ENCODE assay signal across 34 cellular contexts in the genomic region with DNA sequence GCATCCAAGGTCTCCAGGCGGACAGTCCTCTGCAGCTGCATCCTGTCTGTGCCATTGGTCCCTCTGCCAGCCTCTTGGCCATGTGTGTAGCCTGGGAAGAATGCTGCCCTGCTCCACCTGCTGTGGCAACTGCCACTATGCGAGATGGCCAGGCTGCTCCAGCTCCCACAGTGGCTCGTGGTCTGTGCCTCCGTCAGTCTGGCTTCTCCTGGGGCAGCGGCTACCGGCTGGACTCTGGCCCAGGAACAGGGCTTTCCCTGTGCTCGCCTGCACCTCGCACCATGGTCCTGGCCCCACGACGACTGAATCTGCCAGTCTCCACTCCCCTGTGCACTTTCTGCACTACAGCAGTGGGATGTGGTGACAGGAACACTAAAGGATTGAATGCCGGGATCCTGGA. TPM values are rescaled to one million over a fixed set of nuclear protein-coding genes. Genes with fewer than 3 reads are reported as not detected.
"Had no signal": no experiment of that assay in that cellular context is flagged by ENCODE, and none has a peak within 500 bp of the region (broad histone marks: within the 10 kb centered on the region; RNA-seq: fewer than 3 reads in every experiment).

No MANE protein-coding gene starts in this region.

- ATAC-seq: activated CD8-positive, alpha-beta T cell treated with anti-CD3 and anti-CD28 coated beads for 36 hours; PC-3 had no signal

- H3K27ac ChIP-seq: ascending aorta, breast epithelium, SJSA1 had no signal

- H3K36me3 ChIP-seq: ascending aorta, breast epithelium, MG63, Peyer's patch, SJSA1 had no signal

- FAIRE-seq: TTC549 had no signal

- H3K4me2 ChIP-seq: SK-N-SH had no signal

- H3K4me3 ChIP-seq: ascending aorta, breast epithelium, MG63, Peyer's patch, SJSA1 had no signal

- H3K9ac ChIP-seq: SK-N-SH had no signal

- H3K9me3 ChIP-seq: ascending aorta, breast epithelium, MG63, Peyer's patch, SJSA1, SK-N-SH had no signal

- H3K27me3 ChIP-seq: ascending aorta, breast epithelium, Peyer's patch had no signal

- H3K4me1 ChIP-seq: ascending aorta, breast epithelium, SJSA1 had no signal

- DNase-seq: activated CD4-positive, alpha-beta T cell treated with anti-CD3 and anti-CD28 coated beads, Interleukin-2, amount 10 ng/mL, durations not matched to agents 24 days and 14 days; activated CD4-positive, alpha-beta T cell treated with anti-CD3 and anti-CD28 coated beads, Interleukin-2, amount 50 U/mL, for 4 hours; activated CD8-positive, alpha-beta T cell treated with anti-CD3 and anti-CD28 coated beads for 36 hours; activated gamma-delta T cell; activated naive CD4-positive, alpha-beta T cell treated with Interleukin-2 at 50 U/mL for 16 hours; activated naive CD8-positive, alpha-beta T cell treated with anti-CD3 and anti-CD28 coated beads, Interleukin-2, amount 10 ng/mL, durations not matched to agents 7 days and 5 days; activated T-cell treated with anti-CD3 and anti-CD28 coated beads, Interleukin-2, amount 50 U/mL, for 1 hour; amygdala; Kasumi-1; MG63; NCI-H1048; NCI-H1105 treated with DMSO at 0.1 percent for 48 hours; NCI-H1436; NCI-H1694; NCI-H1930; NCI-H2081 treated with DMSO at 0.1 percent for 48 hours; NCI-H226; NCI-H446 treated with DMSO at 0.1 percent for 48 hours; NCI-H524; NCI-H69; NCI-H82; NK-92 treated with Interleukin-12 subunit alpha and Interleukin-12 subunit beta, amount 100 ng/mL, for 24 hours; PC-3; Peyer's patch; RPMI8226; SHP77 treated with DMSO at 0.1 percent for 48 hours; SK-N-SH had no signal

RNA-seq across cellular contexts. Expression of gene FFAR2, which starts 26.7 kb away (rescaled TPM):
- total RNA-seq: activated CD4-positive, alpha-beta T cell treated with anti-CD3 and anti-CD28 coated beads, Interleukin-2, amount 10 ng/mL, durations not matched to agents 24 days and 14 days; activated CD8-positive, alpha-beta memory T cell treated with anti-CD3 and anti-CD28 coated beads for 36 hours; activated CD8-positive, alpha-beta T cell treated with anti-CD3 and anti-CD28 coated beads for 36 hours; activated naive CD8-positive, alpha-beta T cell treated with anti-CD3 and anti-CD28 coated beads, Interleukin-2, amount 10 ng/mL, durations not matched to agents 7 days and 5 days; activated T-helper 2 cell treated with anti-CD3 and anti-CD28 coated beads, Interferon-gamma antibody, Interleukin-2, Interleukin-4, amounts not matched to agents 10 μg/mL and 5 μg/mL and 100 μg/mL, durations not matched to agents 14 hours and 24 hours and 36 hours; ascending aorta; PC-3; SJSA1 had no signal
- polyA plus RNA-seq: SK-N-SH had no signal

RNA-seq across cellular contexts. Expression of gene GPR42, which starts 50.5 kb away (rescaled TPM):
- total RNA-seq: activated CD8-positive, alpha-beta memory T cell treated with anti-CD3 and anti-CD28 coated beads for 36 hours; activated naive CD8-positive, alpha-beta T cell treated with anti-CD3 and anti-CD28 coated beads, Interleukin-2, amount 10 ng/mL, durations not matched to agents 7 days and 5 days; ascending aorta; cardiac septum; PC-3; SJSA1 had no signal
- polyA plus RNA-seq: SK-N-SH had no signal
